In the genomic region with DNA sequence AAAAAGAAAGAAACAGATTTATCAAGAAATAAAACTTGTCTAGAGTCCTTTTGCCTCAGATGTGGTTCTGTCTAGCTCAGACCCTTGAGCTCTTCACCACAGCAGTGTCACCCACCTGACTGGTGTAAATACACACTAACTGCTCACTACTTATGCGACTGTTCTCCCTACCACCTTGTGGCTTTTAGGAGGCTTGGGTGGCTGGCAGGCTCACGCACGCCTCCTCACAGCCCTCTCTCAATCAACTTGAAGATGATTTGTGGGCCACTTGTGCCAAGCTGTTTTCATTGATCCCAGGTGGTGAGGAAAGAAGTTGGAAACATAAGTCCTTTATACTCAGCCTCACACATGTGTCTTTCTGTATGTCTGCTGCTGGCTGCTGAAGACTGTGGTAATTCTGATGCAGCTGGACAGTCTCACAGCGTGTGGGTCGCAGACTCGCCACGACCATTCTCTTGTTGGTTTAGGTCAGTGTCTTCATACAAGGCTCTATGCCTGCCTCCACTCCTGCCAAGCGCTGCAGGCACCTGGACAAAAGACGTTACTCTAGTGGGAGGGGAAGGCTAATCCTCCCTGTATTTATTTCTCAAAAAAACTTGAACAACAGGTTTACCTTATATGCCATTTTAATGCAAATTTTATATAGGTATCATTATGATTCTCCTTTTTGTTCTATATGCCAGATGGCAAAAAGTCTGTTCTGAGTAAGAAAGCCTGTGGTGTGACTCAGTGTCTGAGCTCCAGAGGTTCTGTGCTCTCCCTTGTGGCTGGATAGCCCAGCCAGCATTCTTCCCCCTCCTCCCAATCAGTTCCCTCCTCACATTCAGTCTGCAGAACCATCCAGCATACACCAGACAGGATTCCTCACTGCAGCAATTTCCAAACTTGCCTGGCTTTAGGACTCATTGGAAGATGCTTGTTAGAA, we compare ENCODE assay signal across 9 cellular contexts.
A peak's percentile ranks its signal among the peaks of the same experiment; 100 is the strongest.
DNase-seq lines count a peak whose midpoint lies in the region; ATAC-seq and TF ChIP-seq lines count a peak whose summit lies in the region.
"Had no signal": no experiment of that assay in that cellular context is flagged by ENCODE, and none has a peak within 500 bp of the region (broad histone marks: within the 10 kb centered on the region; RNA-seq: fewer than 3 reads in every experiment).

No MANE protein-coding gene starts in this region.

- H3K79me2 ChIP-seq in Karpas-422 (ENCODE audit: low read length), result peaks cover 98% of the 10 kb centered on the region

- H3K36me3 Mint-ChIP-seq in CD8-positive, alpha-beta T cell, result no peaks in the 10 kb centered on the region
- H3K36me3 Mint-ChIP-seq in activated T-helper 2 cell treated with anti-CD3 and anti-CD28 coated beads, Interferon-gamma antibody, Interleukin-2, Interleukin-4, amounts not matched to agents 10 μg/mL and 5 μg/mL and 100 μg/mL, durations not matched to agents 14 hours and 24 hours and 36 hours (ENCODE audit: low read depth), result peaks cover 7% of the 10 kb centered on the region

- H3K27me3 Mint-ChIP-seq in CD8-positive, alpha-beta T cell (ENCODE audit: low read depth), result no peaks in the 10 kb centered on the region
- H3K27me3 Mint-ChIP-seq in activated T-helper 2 cell treated with anti-CD3 and anti-CD28 coated beads, Interferon-gamma antibody, Interleukin-2, Interleukin-4, amounts not matched to agents 10 μg/mL and 5 μg/mL and 100 μg/mL, durations not matched to agents 14 hours and 24 hours and 36 hours (ENCODE audit: low read depth), result no peaks in the 10 kb centered on the region

- no peak overlapping the region for H3K27ac ChIP-seq in CD8-positive, alpha-beta T cell (ENCODE audit: low read depth, low read length)
- 0 out of 2 replicates have a peak overlapping the region, but pooled peaks have one; percentile 33 for H3K27ac ChIP-seq in Karpas-422 (ENCODE audit: low read length)
- H3K27ac ChIP-seq in thymus (ENCODE audit: low read depth), result peak overlapping the region; percentile 70
- H3K27ac ChIP-seq: KMS-11 had no signal

- H3K27me3 ChIP-seq in CD8-positive, alpha-beta T cell (ENCODE audit: insufficient read depth, low read length), result no peaks in the 10 kb centered on the region
- H3K27me3 ChIP-seq in Karpas-422 (ENCODE audit: low read length) (no peaks in the 10 kb centered on the region), thymus (ENCODE audit: control insufficient read depth, insufficient read depth) (no peaks in the 10 kb centered on the region)

- POLR2A ChIA-PET in CD8-positive, alpha-beta T cell (lab: Charles Lee), result no interaction called here

- H3K9ac ChIP-seq in Karpas-422 (ENCODE audit: low read length), result no peak overlapping the region
- H3K9ac ChIP-seq: KMS-11 had no signal

- TF ChIP-seq CTCF in CD8-positive, alpha-beta T cell (IDR thresholded peaks at IDR 0.05), result no peak

- peak; percentile 40 for ATAC-seq in CD8-positive, alpha-beta T cell
- ATAC-seq in GM21367 (IDR thresholded peaks at IDR 0.05; ENCODE audit: unreplicated experiment) (no peak), HG02759 (IDR thresholded peaks at IDR 0.05; ENCODE audit: unreplicated experiment) (no peak)

- H3K9me3 ChIP-seq in CD8-positive, alpha-beta T cell (ENCODE audit: low read length), result no peaks in the 10 kb centered on the region
- H3K9me3 ChIP-seq in Karpas-422 (ENCODE audit: low read length), result no peaks in the 10 kb centered on the region
- no peaks in the 10 kb centered on the region for H3K9me3 ChIP-seq in thymus (ENCODE audit: control insufficient read depth)

- CTCF ChIA-PET in CD8-positive, alpha-beta T cell (lab: Charles Lee), result interaction anchor here (2.0 kb wide), 1 partner anchor 116 kb away, joined by 10 read pairs; a partner anchor contains a TSS

- H3K9me2 ChIP-seq in Karpas-422 (replicated peaks; ENCODE audit: insufficient read depth, low read length), result no peaks in the 10 kb centered on the region

- H3K9me3 Mint-ChIP-seq in CD8-positive, alpha-beta T cell, result no peaks in the 10 kb centered on the region
- H3K9me3 Mint-ChIP-seq in activated T-helper 2 cell treated with anti-CD3 and anti-CD28 coated beads, Interferon-gamma antibody, Interleukin-2, Interleukin-4, amounts not matched to agents 10 μg/mL and 5 μg/mL and 100 μg/mL, durations not matched to agents 14 hours and 24 hours and 36 hours, result no peaks in the 10 kb centered on the region

- H3K27ac Mint-ChIP-seq in CD8-positive, alpha-beta T cell, result peak overlapping the region; percentile 56
- H3K27ac Mint-ChIP-seq in activated T-helper 2 cell treated with anti-CD3 and anti-CD28 coated beads, Interferon-gamma antibody, Interleukin-2, Interleukin-4, amounts not matched to agents 10 μg/mL and 5 μg/mL and 100 μg/mL, durations not matched to agents 14 hours and 24 hours and 36 hours, result peak overlapping the region; percentile 64

- H2AFZ ChIP-seq in Karpas-422 (ENCODE audit: low read length), result no peak overlapping the region

- H3K4me3 ChIP-seq in CD8-positive, alpha-beta T cell (ENCODE audit: low read depth, low read length), result no peak overlapping the region
- no peak overlapping the region for H3K4me3 ChIP-seq in Karpas-422 (ENCODE audit: low read length)
- H3K4me3 ChIP-seq in thymus (ENCODE audit: low read length), result no peak overlapping the region

- DNase-seq in CD8-positive, alpha-beta T cell, result no peak
- no peak for DNase-seq in Karpas-422
- DNase-seq in activated T-helper 2 cell treated with anti-CD3 and anti-CD28 coated beads, Interferon-gamma antibody, Interleukin-2, Interleukin-4, amounts not matched to agents 10 μg/mL and 5 μg/mL and 100 μg/mL, durations not matched to agents 14 hours and 24 hours and 36 hours (ENCODE audit: low spot score), result no peak
- DNase-seq in iPS-NIHi11 (ENCODE audit: low spot score), result peak; percentile 60
- DNase-seq in DMS53 (lab: John Stamatoyannopoulos, UW), result no peak

- WGBS in thymus, result 60% methylated on average over 9 of the region's 9 CpGs

- no peak overlapping the region for H3K4me3 Mint-ChIP-seq in CD8-positive, alpha-beta T cell
- no peak overlapping the region for H3K4me3 Mint-ChIP-seq in activated T-helper 2 cell treated with anti-CD3 and anti-CD28 coated beads, Interferon-gamma antibody, Interleukin-2, Interleukin-4, amounts not matched to agents 10 μg/mL and 5 μg/mL and 100 μg/mL, durations not matched to agents 14 hours and 24 hours and 36 hours (ENCODE audit: low read depth)

- intact Hi-C loops in CD8-positive, alpha-beta T cell (cut with DNase I, micrococcal nuclease), result no loop called here
- intact Hi-C loops in activated T-helper 2 cell treated with anti-CD3 and anti-CD28 coated beads, Interferon-gamma antibody, Interleukin-2, Interleukin-4, amounts not matched to agents 10 μg/mL and 5 μg/mL and 100 μg/mL, durations not matched to agents 14 hours and 24 hours and 36 hours (cut with micrococcal nuclease), result no loop called here

- no peaks in the 10 kb centered on the region for H4K20me1 ChIP-seq in Karpas-422 (ENCODE audit: insufficient read depth, low read depth, low read length)

- peaks cover 42% of the 10 kb centered on the region for H3K4me1 ChIP-seq in CD8-positive, alpha-beta T cell (ENCODE audit: insufficient read depth, low read length)
- H3K4me1 ChIP-seq in Karpas-422 (ENCODE audit: low read length) (peaks cover 63% of the 10 kb centered on the region), thymus (ENCODE audit: control insufficient read depth, insufficient read depth, low read length) (peaks cover 31% of the 10 kb centered on the region)

- H3K4me1 Mint-ChIP-seq in CD8-positive, alpha-beta T cell (ENCODE audit: low read depth), result peaks cover 68% of the 10 kb centered on the region
- H3K4me1 Mint-ChIP-seq in activated T-helper 2 cell treated with anti-CD3 and anti-CD28 coated beads, Interferon-gamma antibody, Interleukin-2, Interleukin-4, amounts not matched to agents 10 μg/mL and 5 μg/mL and 100 μg/mL, durations not matched to agents 14 hours and 24 hours and 36 hours (ENCODE audit: low read depth), result peaks cover 37% of the 10 kb centered on the region

- no peaks in the 10 kb centered on the region for H3K36me3 ChIP-seq in CD8-positive, alpha-beta T cell (ENCODE audit: insufficient read depth, low read length)
- H3K36me3 ChIP-seq in Karpas-422 (ENCODE audit: insufficient read depth, low read length), result no peaks in the 10 kb centered on the region
- no peaks in the 10 kb centered on the region for H3K36me3 ChIP-seq in thymus (ENCODE audit: control insufficient read depth, insufficient read depth)

- no peak overlapping the region for H3K4me2 ChIP-seq in Karpas-422 (ENCODE audit: low read depth, low read length, poor library complexity, severe bottlenecking)
- H3K4me2 ChIP-seq: KMS-11 had no signal
